In the genomic region with DNA sequence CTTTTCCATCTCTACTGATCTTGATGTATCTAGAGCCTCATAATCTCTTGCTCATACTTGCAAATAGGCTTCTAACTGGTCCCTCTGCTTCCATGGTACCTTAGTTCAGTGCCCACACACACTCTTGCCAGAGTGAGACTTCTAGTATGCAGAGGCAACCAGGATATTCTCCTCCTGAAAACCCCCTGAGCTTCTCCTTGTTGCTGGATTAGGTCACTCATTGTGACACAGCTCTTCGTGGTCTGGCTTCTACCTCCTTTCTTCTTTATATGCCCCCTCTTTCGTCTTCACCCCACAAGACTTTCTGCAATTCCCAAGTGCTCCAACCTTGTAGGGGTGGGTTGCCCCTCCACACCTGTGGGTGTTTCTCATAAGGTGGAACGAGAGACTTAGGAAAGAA, we compare ENCODE assay signal across 18 cellular contexts. TPM values are rescaled to one million over a fixed set of nuclear protein-coding genes. Genes with fewer than 3 reads are reported as not detected.
DNase-seq lines count a peak whose midpoint lies in the region; ATAC-seq and TF ChIP-seq lines count a peak whose summit lies in the region.
"Had no signal": no experiment of that assay in that cellular context is flagged by ENCODE, and none has a peak within 500 bp of the region (broad histone marks: within the 10 kb centered on the region; RNA-seq: fewer than 3 reads in every experiment).

No MANE protein-coding gene starts in this region.

- peak overlapping the region; percentile 88 to 99 (median 95) for H3K27ac Mint-ChIP-seq in CD14-positive monocyte
- H3K27ac Mint-ChIP-seq: CD8-positive, alpha-beta T cell had no signal

- H3K23ac ChIP-seq in trophoblast cell (ENCODE audit: low read length): no peak overlapping the region

- no peak overlapping the region for H2AFZ ChIP-seq in trophoblast cell (ENCODE audit: insufficient read depth, low read length, poor library complexity)

- H3K36me3 ChIP-seq in HUES6 (ENCODE audit: control insufficient read depth, insufficient read depth, low read length): peaks cover 5% of the 10 kb centered on the region; the same call in 1 of the 2 replicates
- peaks cover 5% of the 10 kb centered on the region; the same call in 1 of the 2 replicates for H3K36me3 ChIP-seq in iPS-20b (ENCODE audit: insufficient read depth, low read depth, low read length)
- no peaks in the 10 kb centered on the region for H3K36me3 ChIP-seq in trophoblast cell (ENCODE audit: control insufficient read depth in 1 of 2, insufficient read depth in 2 of 2, low read length in 2 of 2)

- H3K4me3 Mint-ChIP-seq in CD14-positive monocyte: peak overlapping the region; percentile 49 to 63
- H3K4me3 Mint-ChIP-seq: CD8-positive, alpha-beta T cell had no signal

- peaks cover 24% of the 10 kb centered on the region for H3K27me3 ChIP-seq in HUES6 (ENCODE audit: control insufficient read depth, insufficient read depth, low read length)
- H3K27me3 ChIP-seq in iPS-20b (ENCODE audit: insufficient read depth, low read length): peaks cover 46% of the 10 kb centered on the region
- no peaks in the 10 kb centered on the region for H3K27me3 ChIP-seq in trophoblast cell (ENCODE audit: insufficient read depth, low read length)

- H3K27ac ChIP-seq in HUES6 (ENCODE audit: low read depth, low read length): peak overlapping the region; percentile 91
- no peak overlapping the region for H3K27ac ChIP-seq in iPS-20b (ENCODE audit: low read length)
- no peak overlapping the region for H3K27ac ChIP-seq in trophoblast cell (ENCODE audit: low read depth, low read length)

- H3K36me3 Mint-ChIP-seq in CD14-positive monocyte: peaks cover 9 to 24% of the 10 kb centered on the region in 2 donors
- H3K36me3 Mint-ChIP-seq: CD8-positive, alpha-beta T cell had no signal

- H3K4me2 ChIP-seq in trophoblast cell (ENCODE audit: low read length): no peak overlapping the region

- peaks cover 19% of the 10 kb centered on the region for H3K79me1 ChIP-seq in trophoblast cell (ENCODE audit: low read length)

- no CpG with 5 or more reads among the region's 3 CpGs for WGBS in trophoblast cell (ENCODE audit: extremely low coverage, insufficient coverage, insufficient read length)

- TF ChIP-seq CTCF in CD14-positive monocyte (IDR thresholded peaks at IDR 0.05): no peak

- peak overlapping the region; percentile 26 for H2BK12ac ChIP-seq in trophoblast cell (ENCODE audit: low read length)

- H4K12ac ChIP-seq in trophoblast cell (ENCODE audit: low read depth, low read length): no peak overlapping the region

- peaks cover 27 to 40% (median 35%) of the 10 kb centered on the region in 3 donors for H3K27me3 Mint-ChIP-seq in CD14-positive monocyte (ENCODE audit: low read depth in 3 of 3)

- peaks cover 32% of the 10 kb centered on the region for H3K4me1 ChIP-seq in HUES6 (ENCODE audit: control insufficient read depth, insufficient read depth, low read length)
- peaks cover 28% of the 10 kb centered on the region; the same call in 1 of the 2 replicates for H3K4me1 ChIP-seq in iPS-20b (ENCODE audit: insufficient read depth, low read length)
- peaks cover 4 to 18% of the 10 kb centered on the region in 2 experiments for H3K4me1 ChIP-seq in trophoblast cell (ENCODE audit: control insufficient read depth in 1 of 2, insufficient read depth in 2 of 2, low read length in 2 of 2)

- H2BK5ac ChIP-seq in trophoblast cell (ENCODE audit: low read depth, low read length, poor library complexity): no peak overlapping the region

- ATAC-seq in GM19035 (IDR thresholded peaks at IDR 0.05; ENCODE audit: unreplicated experiment) (no peak), HG02870 (IDR thresholded peaks at IDR 0.05; ENCODE audit: unreplicated experiment) (no peak)
- ATAC-seq: CD8-positive, alpha-beta T cell; GM12878 had no signal

- H4K8ac ChIP-seq in trophoblast cell (ENCODE audit: low read depth, low read length): no peak overlapping the region

- no peak overlapping the region for H3K4ac ChIP-seq in trophoblast cell (ENCODE audit: low read depth, low read length)

- peaks cover 4 to 33% (median 19%) of the 10 kb centered on the region in 7 donors for H3K9me3 Mint-ChIP-seq in CD14-positive monocyte

- H3K14ac ChIP-seq in trophoblast cell (ENCODE audit: low read length): no peak overlapping the region

- H4K91ac ChIP-seq in trophoblast cell (ENCODE audit: low read depth, low read length): no peak overlapping the region

- H3K4me3 ChIP-seq in HUES6 (ENCODE audit: low read depth, low read length) (peak overlapping the region; percentile 31; the same call in 1 of the 2 replicates), iPS-20b (ENCODE audit: low read length) (peak overlapping the region; percentile 30; the same call in 1 of the 2 replicates), trophoblast cell (ENCODE audit: low read depth, low read length) (no peak overlapping the region)
- H3K4me3 ChIP-seq: GM12878 had no signal

- DNase-seq in CD14-positive monocyte (ENCODE audit: low spot score) (peak; percentile 44), trophoblast cell (no peak), NCI-H128 (lab: John Stamatoyannopoulos, UW; ENCODE audit: unreplicated experiment) (no peak), NCI-H345 treated with DMSO at 0.1 percent for 48 hours (lab: John Stamatoyannopoulos, UW; ENCODE audit: unreplicated experiment) (no peak)
- DNase-seq: Calu3; CD8-positive, alpha-beta T cell; H7; MM.1S; NCI-H1105 treated with DMSO at 0.1 percent for 48 hours; NCI-H1694 treated with DMSO at 0.1 percent for 48 hours; NCI-H510A; NCI-H774; SHP77 treated with DMSO at 0.1 percent for 48 hours had no signal

- no peak overlapping the region for H2AK5ac ChIP-seq in trophoblast cell (ENCODE audit: low read length)

- no peak overlapping the region for H3K18ac ChIP-seq in trophoblast cell (ENCODE audit: low read length)

- H3K4me1 Mint-ChIP-seq in CD14-positive monocyte: peaks cover 51% of the 10 kb centered on the region

- peak overlapping the region; percentile 6 for H2BK120ac ChIP-seq in trophoblast cell (ENCODE audit: insufficient read depth, low read length, poor library complexity)

- peaks cover 17% of the 10 kb centered on the region for H3K9me3 ChIP-seq in HUES6 (ENCODE audit: control insufficient read depth, insufficient read depth, low read depth, low read length)
- peaks cover 11% of the 10 kb centered on the region for H3K9me3 ChIP-seq in iPS-20b (ENCODE audit: insufficient read depth, low read depth, low read length)
- H3K9me3 ChIP-seq in trophoblast cell (ENCODE audit: insufficient read depth, low read depth, low read length): no peaks in the 10 kb centered on the region

- H3K9ac ChIP-seq in HUES6 (ENCODE audit: low read length) (peak overlapping the region; percentile 69), iPS-20b (ENCODE audit: low read depth, low read length) (peak overlapping the region; percentile 42; the same call in 1 of the 2 replicates), trophoblast cell (ENCODE audit: low read length) (no peak overlapping the region)

- intact Hi-C loops in CD14-positive monocyte (cut with micrococcal nuclease): loop anchor here (2.0 to 10.0 kb wide), 4 partner anchors 36 to 151 kb away; a partner anchor contains a TSS

- peaks cover 16% of the 10 kb centered on the region for H3K79me2 ChIP-seq in trophoblast cell (ENCODE audit: control insufficient read depth, insufficient read depth, low read length, poor library complexity)

RNA-seq across cellular contexts. Expression of a gene that starts 2.5 kb away (rescaled TPM):
- polyA plus RNA-seq in CD14-positive monocyte: 1 to 10 TPM in 1 of 2 donors, not detected in 1; 1.6 TPM
- 15.7 and 19.5 TPM in 2 replicates for polyA plus RNA-seq in trophoblast cell (2013)
